In the genomic region with DNA sequence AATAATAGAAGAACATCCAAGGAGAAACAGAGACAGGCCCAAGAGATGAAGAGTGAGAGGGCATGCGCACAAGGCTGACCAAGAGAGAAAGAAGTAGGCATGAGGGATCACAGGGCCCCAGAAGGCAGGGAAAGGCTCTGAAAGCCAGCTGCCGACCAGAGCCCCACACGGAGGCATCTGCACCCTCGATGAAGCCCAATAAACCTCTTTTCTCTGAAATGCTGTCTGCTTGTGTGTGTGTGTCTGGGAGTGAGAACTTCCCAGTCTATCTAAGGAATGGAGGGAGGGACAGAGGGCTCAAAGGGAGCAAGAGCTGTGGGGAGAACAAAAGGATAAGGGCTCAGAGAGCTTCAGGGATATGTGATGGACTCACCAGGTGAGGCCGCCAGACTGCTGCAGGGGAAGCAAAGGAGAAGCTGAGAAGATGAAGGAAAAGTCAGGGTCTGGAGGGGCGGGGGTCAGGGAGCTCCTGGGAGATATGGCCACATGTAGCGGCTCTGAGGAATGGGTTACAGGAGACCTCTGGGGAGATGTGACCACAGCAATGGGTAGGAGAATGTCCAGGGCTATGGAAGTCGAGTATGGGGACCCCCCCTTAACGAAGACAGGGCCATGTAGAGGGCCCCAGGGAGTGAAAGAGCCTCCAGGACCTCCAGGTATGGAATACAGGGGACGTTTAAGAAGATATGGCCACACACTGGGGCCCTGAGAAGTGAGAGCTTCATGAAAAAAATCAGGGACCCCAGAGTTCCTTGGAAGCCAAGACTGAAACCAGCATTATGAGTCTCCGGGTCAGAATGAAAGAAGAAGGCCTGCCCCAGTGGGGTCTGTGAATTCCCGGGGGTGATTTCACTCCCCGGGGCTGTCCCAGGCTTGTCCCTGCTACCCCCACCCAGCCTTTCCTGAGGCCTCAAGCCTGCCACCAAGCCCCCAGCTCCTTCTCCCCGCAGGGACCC, we compare ENCODE assay signal across 12 cellular contexts. TPM values are rescaled to one million over a fixed set of nuclear protein-coding genes. Genes with fewer than 3 reads are reported as not detected.
A peak's percentile ranks its signal among the peaks of the same experiment; 100 is the strongest.
DNase-seq lines count a peak whose midpoint lies in the region; ATAC-seq, FAIRE-seq and TF ChIP-seq lines count a peak whose summit lies in the region.
"Had no signal": no experiment of that assay in that cellular context is flagged by ENCODE, and none has a peak within 500 bp of the region (broad histone marks: within the 10 kb centered on the region; RNA-seq: fewer than 3 reads in every experiment).

No MANE protein-coding gene starts in this region.

- peak; percentile 13; the same call in 1 of the 2 replicates for TF ChIP-seq CTCF in OCI-LY1 (IDR thresholded peaks at IDR 0.05; ENCODE audit: low read length)
- TF ChIP-seq CTCF in H1 (IDR thresholded peaks at IDR 0.05; ENCODE audit: control extremely low read depth in 1 of 3, insufficient read depth in 1 of 3, low read depth in 1 of 3, low read length in 3 of 3) = peak in 2 of 3 experiments; percentile 25 to 34; a peak in 2 of 4 replicates

- peak overlapping the region; percentile 97 for H3K27ac Mint-ChIP-seq in activated naive CD4-positive, alpha-beta T cell treated with anti-CD3 and anti-CD28 coated beads for 36 hours
- H3K27ac Mint-ChIP-seq in stimulated activated naive CD8-positive, alpha-beta T cell treated with anti-CD3 and anti-CD28 coated beads, Interleukin-15, Interleukin-2, amounts not matched to agents 100 ng/mL and 50 ng/mL, for 24 hours = peak overlapping the region; percentile 100

- no peaks in the 10 kb centered on the region for H3K27me3 Mint-ChIP-seq in activated naive CD4-positive, alpha-beta T cell treated with anti-CD3 and anti-CD28 coated beads for 36 hours (ENCODE audit: low read depth)
- no peaks in the 10 kb centered on the region for H3K27me3 Mint-ChIP-seq in stimulated activated naive CD8-positive, alpha-beta T cell treated with anti-CD3 and anti-CD28 coated beads, Interleukin-15, Interleukin-2, amounts not matched to agents 100 ng/mL and 50 ng/mL, for 24 hours

- no peak overlapping the region for H3K14ac ChIP-seq in H1 (ENCODE audit: insufficient read length)

- H3K36me3 ChIP-seq in OCI-LY1 (ENCODE audit: insufficient read depth, low read length) (no peaks in the 10 kb centered on the region), H1 (ENCODE audit: control insufficient read depth in 2 of 4, insufficient read depth in 4 of 4, low read length in 3 of 4) (no peaks in the 10 kb centered on the region)

- no peak overlapping the region for H3K23ac ChIP-seq in H1 (ENCODE audit: insufficient read length)

- H3K79me2 ChIP-seq in OCI-LY1 (ENCODE audit: insufficient read depth, low read length) = no peaks in the 10 kb centered on the region
- no peaks in the 10 kb centered on the region for H3K79me2 ChIP-seq in H1 (ENCODE audit: control insufficient read depth in 1 of 2, insufficient read depth in 2 of 2, low read length in 2 of 2)

- CTCF ChIA-PET in activated naive CD4-positive, alpha-beta T cell treated with anti-CD3 and anti-CD28 coated beads for 36 hours (lab: Charles Lee) = interaction anchor here (0.9 to 19.5 kb wide), 6 partner anchors 9 to 80 kb away, joined by 6 to 618 read pairs (median 42); partner anchors contain the start of genes ATP6V1G2, DDX39B, LST1 and LTB
- CTCF ChIA-PET in H1 (lab: Charles Lee; ENCODE audit: partially characterized antibody) = interaction anchor here (0.6 to 19.2 kb wide), 10 partner anchors 10 to 155 kb away, joined by 3 to 640 read pairs (median 4); partner anchors contain the start of genes ATP6V1G2, GPANK1, LST1 and LTB

- TF ChIP-seq EP300 in H1 (IDR thresholded peaks at IDR 0.05; ENCODE audit: borderline replicate concordance in 1 of 2, low read depth in 2 of 2, low read length in 2 of 2) = no peak

- no peaks in the 10 kb centered on the region for H3K79me1 ChIP-seq in H1 (ENCODE audit: low read depth, low read length)

- TF ChIP-seq POLR2A in H1 (IDR thresholded peaks at IDR 0.05; ENCODE audit: control extremely low read depth in 1 of 2, low read depth in 2 of 2, low read length in 2 of 2) = no peak

- H3K4me3 ChIP-seq in OCI-LY1 (ENCODE audit: low read depth, low read length, poor library complexity, severe bottlenecking) = no peak overlapping the region
- H3K4me3 ChIP-seq in H1 (ENCODE audit: extremely low read depth in 1 of 4, insufficient read depth in 2 of 4, low read depth in 3 of 4, low read length in 4 of 4) = no peak overlapping the region

- TF ChIP-seq RAD21 in H1 (IDR thresholded peaks at IDR 0.05 in 1 of 2, conservative IDR thresholded peaks at IDR 0.05 in 1 of 2; ENCODE audit: low read depth in 2 of 2, low read length in 2 of 2) = peak; percentile 17 to 40; a peak in 2 of 4 replicates

- H3K27ac ChIP-seq in OCI-LY1 (ENCODE audit: low read depth, low read length, poor library complexity, severe bottlenecking) = no peak overlapping the region
- H3K27ac ChIP-seq in H1 (ENCODE audit: low read depth, low read length) = no peak overlapping the region

- 80% methylated on average over 14 of the region's 14 CpGs; no CpG with 5 or more reads in 1 of the 2 experiments for WGBS in H1 (ENCODE audit: extremely low coverage in 1 of 2, insufficient coverage in 1 of 2, insufficient read length in 1 of 2, insufficient replicate concordance in 2 of 2, low coverage in 1 of 2, low lambda C conversion rate in 2 of 2, missing lambda C conversion rate in 1 of 2), 2 experiments

- H3K4me1 Mint-ChIP-seq in activated naive CD4-positive, alpha-beta T cell treated with anti-CD3 and anti-CD28 coated beads for 36 hours (ENCODE audit: low read depth) = peaks cover 66% of the 10 kb centered on the region
- peaks cover 97% of the 10 kb centered on the region for H3K4me1 Mint-ChIP-seq in stimulated activated naive CD8-positive, alpha-beta T cell treated with anti-CD3 and anti-CD28 coated beads, Interleukin-15, Interleukin-2, amounts not matched to agents 100 ng/mL and 50 ng/mL, for 24 hours (ENCODE audit: low read depth)

- intact Hi-C loops in activated naive CD4-positive, alpha-beta T cell treated with anti-CD3 and anti-CD28 coated beads for 36 hours (cut with micrococcal nuclease) = loop anchor here (5.0 to 10.0 kb wide), 2 partner anchors 163 to 1060 kb away; partner anchors contain the start of gene CLIC1

- no peak overlapping the region for H3K18ac ChIP-seq in H1 (ENCODE audit: extremely low read depth, low read length)

- H2AFZ ChIP-seq in OCI-LY1 (ENCODE audit: low read length) = no peak overlapping the region
- H2AFZ ChIP-seq in H1 (ENCODE audit: low read length) = no peak overlapping the region

- POLR2A ChIA-PET in H1 (lab: Charles Lee; ENCODE audit: partially characterized antibody) = interaction anchor here (0.8 to 12.2 kb wide), 14 partner anchors 9 to 285 kb away, joined by 3 to 110 read pairs (median 4); partner anchors contain the start of genes ATP6V1G2, DDX39B, GPANK1 and PRRC2A

- H2BK12ac ChIP-seq in H1 (ENCODE audit: low read depth, low read length) = 0 out of 2 replicates have a peak overlapping the region, but pooled peaks have one; percentile 27

- H3K23me2 ChIP-seq in H1 (ENCODE audit: low read depth, low read length) = no peaks in the 10 kb centered on the region; the same call in 1 of the 2 replicates

- FAIRE-seq in H1 (lab: Jason Lieb, UNC) = no peak

- no peak overlapping the region; the same call in 1 of the 2 replicates for H3K9ac ChIP-seq in OCI-LY1 (ENCODE audit: low read length)
- H3K9ac ChIP-seq in H1 (replicated peaks in 1 of 4; ENCODE audit: extremely low read depth in 1 of 4, low read depth in 3 of 4, low read length in 3 of 4) = no peak overlapping the region

- H3K4me2 ChIP-seq in OCI-LY1 (ENCODE audit: low read length) (no peak overlapping the region; the same call in 1 of the 2 replicates), H1 (ENCODE audit: insufficient read depth in 1 of 2, low read depth in 2 of 2, low read length in 2 of 2) (no peak overlapping the region)

- H4K91ac ChIP-seq in H1 (replicated peaks; ENCODE audit: insufficient read length, low read length) = no peak overlapping the region

- no peak overlapping the region for H2BK15ac ChIP-seq in H1 (ENCODE audit: low read length)

- ATAC-seq in HG03039 (IDR thresholded peaks at IDR 0.05; ENCODE audit: unreplicated experiment) = no peak

- no peak overlapping the region for H2AK5ac ChIP-seq in H1 (ENCODE audit: low read depth, low read length)

- H3K36me3 Mint-ChIP-seq in activated naive CD4-positive, alpha-beta T cell treated with anti-CD3 and anti-CD28 coated beads for 36 hours (ENCODE audit: low read depth) = peaks cover 49% of the 10 kb centered on the region
- peaks cover 54% of the 10 kb centered on the region for H3K36me3 Mint-ChIP-seq in stimulated activated naive CD8-positive, alpha-beta T cell treated with anti-CD3 and anti-CD28 coated beads, Interleukin-15, Interleukin-2, amounts not matched to agents 100 ng/mL and 50 ng/mL, for 24 hours (ENCODE audit: low read depth)

- no peak overlapping the region for H2BK120ac ChIP-seq in H1 (replicated peaks; ENCODE audit: low read depth, low read length)

- no peaks in the 10 kb centered on the region for H3K9me3 Mint-ChIP-seq in activated naive CD4-positive, alpha-beta T cell treated with anti-CD3 and anti-CD28 coated beads for 36 hours
- H3K9me3 Mint-ChIP-seq in stimulated activated naive CD8-positive, alpha-beta T cell treated with anti-CD3 and anti-CD28 coated beads, Interleukin-15, Interleukin-2, amounts not matched to agents 100 ng/mL and 50 ng/mL, for 24 hours = no peaks in the 10 kb centered on the region

- H4K5ac ChIP-seq in H1 (ENCODE audit: insufficient read length, low read depth, low read length) = no peak overlapping the region

- H3K56ac ChIP-seq in H1 (replicated peaks; ENCODE audit: insufficient read length, low read depth, low read length) = no peak overlapping the region

- H3K27me3 ChIP-seq in OCI-LY1 (ENCODE audit: insufficient read depth, low read length) = no peaks in the 10 kb centered on the region
- H3K27me3 ChIP-seq in H1 (replicated peaks in 1 of 4; ENCODE audit: control insufficient read depth in 3 of 4, extremely low read depth in 1 of 4, insufficient read depth in 3 of 4, low read length in 3 of 4) = no peaks in the 10 kb centered on the region

- peak overlapping the region; percentile 94 for H3K4me3 Mint-ChIP-seq in activated naive CD4-positive, alpha-beta T cell treated with anti-CD3 and anti-CD28 coated beads for 36 hours
- H3K4me3 Mint-ChIP-seq in stimulated activated naive CD8-positive, alpha-beta T cell treated with anti-CD3 and anti-CD28 coated beads, Interleukin-15, Interleukin-2, amounts not matched to agents 100 ng/mL and 50 ng/mL, for 24 hours = peak overlapping the region; percentile 98

- no peak overlapping the region for H3K4ac ChIP-seq in H1 (replicated peaks; ENCODE audit: insufficient read length, low read depth, low read length)

- H4K20me1 ChIP-seq in OCI-LY1 (ENCODE audit: insufficient read depth, low read length) = no peaks in the 10 kb centered on the region
- no peaks in the 10 kb centered on the region for H4K20me1 ChIP-seq in H1 (replicated peaks in 1 of 2; ENCODE audit: control insufficient read depth in 1 of 2, insufficient read depth in 2 of 2, low read length in 2 of 2)

- peak; percentile 46 for DNase-seq in activated naive CD4-positive, alpha-beta T cell treated with anti-CD3 and anti-CD28 coated beads for 36 hours
- no peak for DNase-seq in activated naive CD4-positive, alpha-beta T cell treated with anti-CD3 and anti-CD28 coated beads, Interleukin-2, amount 50 U/mL, for 16 hours
- DNase-seq in H1 (ENCODE audit: low read depth in 1 of 2, low spot score in 2 of 2) (no peak), NCI-H2107 (lab: John Stamatoyannopoulos, UW) (no peak), GDM1 (lab: John Stamatoyannopoulos, UW) (no peak)
- DNase-seq: AML-193; effector CD8-positive, alpha-beta T cell; NCI-H2081 had no signal

- H2BK5ac ChIP-seq in H1 (ENCODE audit: low read depth, low read length) = no peak overlapping the region

- H3K9me2 ChIP-seq in OCI-LY1 (ENCODE audit: low read depth, low read length) = no peaks in the 10 kb centered on the region

- H4K8ac ChIP-seq in H1 (ENCODE audit: extremely low read depth, insufficient read depth, low read length) = 0 out of 2 replicates have a peak overlapping the region, but pooled peaks have one; percentile 7

- no peaks in the 10 kb centered on the region for H3F3A ChIP-seq in OCI-LY1 (ENCODE audit: insufficient read depth, low read length)

- H3K4me1 ChIP-seq in OCI-LY1 (ENCODE audit: insufficient read depth, low read length, severe bottlenecking) = peaks cover 63% of the 10 kb centered on the region
- H3K4me1 ChIP-seq in H1 (replicated peaks in 1 of 4; ENCODE audit: control insufficient read depth in 3 of 4, insufficient read depth in 4 of 4, low read length in 3 of 4) = no peaks in the 10 kb centered on the region; a peak in 1 of 7 replicates

- H2BK20ac ChIP-seq in H1 (ENCODE audit: low read length) = peak overlapping the region; percentile 86; the same call in 1 of the 2 replicates

- H3K9me3 ChIP-seq in OCI-LY1 (ENCODE audit: low read length) (no peaks in the 10 kb centered on the region), H1 (ENCODE audit: insufficient read depth in 2 of 2, low read depth in 1 of 2, low read length in 1 of 2) (no peaks in the 10 kb centered on the region)

RNA-seq across cellular contexts. Expression of gene TNF, which starts 1.0 kb away (rescaled TPM):
- total RNA-seq in activated naive CD4-positive, alpha-beta T cell treated with anti-CD3 and anti-CD28 coated beads for 36 hours = 10 to 100 TPM; 31.6 to 33.2 TPM
- total RNA-seq in H1 (2021; fragmentation: NEBNext Ultra II Directional; extraction: Animal tissue kit (Norgen Biotek cat#: 25700)) = not detected in 2 replicates
- polyA plus RNA-seq in H1 (2011; rRNA removed) = not detected in 2 replicates
- polyA plus RNA-seq in H1 (2011; cell fraction: cytosol; rRNA removed) = not detected
- polyA plus RNA-seq in H1 (2011; cell fraction: nucleus; rRNA removed) = not detected
- polyA plus RNA-seq in H1 (2012, experiment 1 of 2) = not detected in 4 replicates
- polyA plus RNA-seq in H1 (2012, experiment 2 of 2) = not detected
- 0.02 TPM for polyA plus RNA-seq in H1 (2013, experiment 1 of 2)
- not detected for polyA plus RNA-seq in H1 (2013, experiment 2 of 2)
- not detected in 2 replicates for polyA minus RNA-seq in H1 (2011; rRNA and poly(A)+ RNA removed)
- not detected for polyA minus RNA-seq in H1 (2011; cell fraction: cytosol; rRNA and poly(A)+ RNA removed)
- polyA minus RNA-seq in H1 (2011; cell fraction: nucleus; rRNA and poly(A)+ RNA removed) = not detected

RNA-seq across cellular contexts. Expression of gene LTA, which starts 2.3 kb away (rescaled TPM):
- total RNA-seq in activated naive CD4-positive, alpha-beta T cell treated with anti-CD3 and anti-CD28 coated beads for 36 hours = 100 to 1,000 TPM; 165 to 173 TPM
- not detected in 2 replicates for total RNA-seq in H1 (2021; fragmentation: NEBNext Ultra II Directional; extraction: Animal tissue kit (Norgen Biotek cat#: 25700))
- not detected in 2 replicates for polyA plus RNA-seq in H1 (2011; rRNA removed)
- polyA plus RNA-seq in H1 (2011; cell fraction: cytosol; rRNA removed) = 0.05 TPM
- polyA plus RNA-seq in H1 (2011; cell fraction: nucleus; rRNA removed) = 0.21 TPM
- polyA plus RNA-seq in H1 (2012, experiment 1 of 2) = not detected in 4 replicates
- not detected for polyA plus RNA-seq in H1 (2012, experiment 2 of 2)
- polyA plus RNA-seq in H1 (2013, experiment 1 of 2) = 0.08 TPM
- polyA plus RNA-seq in H1 (2013, experiment 2 of 2) = not detected
- polyA minus RNA-seq in H1 (2011; rRNA and poly(A)+ RNA removed) = not detected in 2 replicates
- polyA minus RNA-seq in H1 (2011; cell fraction: cytosol; rRNA and poly(A)+ RNA removed) = not detected
- polyA minus RNA-seq in H1 (2011; cell fraction: nucleus; rRNA and poly(A)+ RNA removed) = not detected
- total RNA-seq: omental fat pad had no signal

RNA-seq across cellular contexts. Expression of gene LTB, which starts 7.8 kb away (rescaled TPM):
- 10 to 100 TPM; 50.5 to 52.3 TPM for total RNA-seq in activated naive CD4-positive, alpha-beta T cell treated with anti-CD3 and anti-CD28 coated beads for 36 hours
- 0.43 TPM in 1 of 2 replicates, not detected in the other for total RNA-seq in H1 (2021; fragmentation: NEBNext Ultra II Directional; extraction: Animal tissue kit (Norgen Biotek cat#: 25700))
- 0.47 and 0.77 TPM in 2 replicates for polyA plus RNA-seq in H1 (2011; rRNA removed)
- polyA plus RNA-seq in H1 (2011; cell fraction: cytosol; rRNA removed) = 0.39 TPM
- polyA plus RNA-seq in H1 (2011; cell fraction: nucleus; rRNA removed) = 0.19 TPM
- 0.17 to 0.89 TPM (median 0.46 TPM) in 3 of 4 replicates, not detected in the other for polyA plus RNA-seq in H1 (2012, experiment 1 of 2)
- not detected for polyA plus RNA-seq in H1 (2012, experiment 2 of 2)
- 0.28 TPM for polyA plus RNA-seq in H1 (2013, experiment 1 of 2)
- polyA plus RNA-seq in H1 (2013, experiment 2 of 2) = 0.20 TPM
- not detected in 2 replicates for polyA minus RNA-seq in H1 (2011; rRNA and poly(A)+ RNA removed)
- polyA minus RNA-seq in H1 (2011; cell fraction: cytosol; rRNA and poly(A)+ RNA removed) = not detected
- not detected for polyA minus RNA-seq in H1 (2011; cell fraction: nucleus; rRNA and poly(A)+ RNA removed)

RNA-seq across cellular contexts. Expression of gene LST1, which starts 11.7 kb away (rescaled TPM):
- 10 to 100 TPM; 11.5 to 12.5 TPM for total RNA-seq in activated naive CD4-positive, alpha-beta T cell treated with anti-CD3 and anti-CD28 coated beads for 36 hours
- total RNA-seq in H1 (2021; fragmentation: NEBNext Ultra II Directional; extraction: Animal tissue kit (Norgen Biotek cat#: 25700)) = not detected in 2 replicates
- 0.25 TPM in 1 of 2 replicates, not detected in the other for polyA plus RNA-seq in H1 (2011; rRNA removed)
- polyA plus RNA-seq in H1 (2011; cell fraction: cytosol; rRNA removed) = 0.40 TPM
- polyA plus RNA-seq in H1 (2011; cell fraction: nucleus; rRNA removed) = 0.24 TPM
- 0.20 to 0.48 TPM (median 0.37 TPM) in 3 of 4 replicates, not detected in the other for polyA plus RNA-seq in H1 (2012, experiment 1 of 2)
- not detected for polyA plus RNA-seq in H1 (2012, experiment 2 of 2)
- 0.26 TPM for polyA plus RNA-seq in H1 (2013, experiment 1 of 2)
- 0.20 TPM for polyA plus RNA-seq in H1 (2013, experiment 2 of 2)
- polyA minus RNA-seq in H1 (2011; rRNA and poly(A)+ RNA removed) = 0.83 TPM in 1 of 2 replicates, not detected in the other
- not detected for polyA minus RNA-seq in H1 (2011; cell fraction: cytosol; rRNA and poly(A)+ RNA removed)
- not detected for polyA minus RNA-seq in H1 (2011; cell fraction: nucleus; rRNA and poly(A)+ RNA removed)

RNA-seq across cellular contexts. Expression of gene NCR3, which starts 18.4 kb away (rescaled TPM):
- total RNA-seq in activated naive CD4-positive, alpha-beta T cell treated with anti-CD3 and anti-CD28 coated beads for 36 hours = 1 to 10 TPM; 2.8 TPM
- total RNA-seq in H1 (2021; fragmentation: NEBNext Ultra II Directional; extraction: Animal tissue kit (Norgen Biotek cat#: 25700)) = not detected in 2 replicates
- polyA plus RNA-seq in H1 (2011; rRNA removed) = 0.67 and 0.72 TPM in 2 replicates
- 0.61 TPM for polyA plus RNA-seq in H1 (2011; cell fraction: cytosol; rRNA removed)
- polyA plus RNA-seq in H1 (2011; cell fraction: nucleus; rRNA removed) = 1.2 TPM
- polyA plus RNA-seq in H1 (2012, experiment 1 of 2) = 0.38 TPM in 1 of 4 replicates, not detected in the others
- not detected for polyA plus RNA-seq in H1 (2012, experiment 2 of 2)
- 0.14 TPM for polyA plus RNA-seq in H1 (2013, experiment 1 of 2)
- 0.07 TPM for polyA plus RNA-seq in H1 (2013, experiment 2 of 2)
- 0.82 TPM in 1 of 2 replicates, not detected in the other for polyA minus RNA-seq in H1 (2011; rRNA and poly(A)+ RNA removed)
- polyA minus RNA-seq in H1 (2011; cell fraction: cytosol; rRNA and poly(A)+ RNA removed) = not detected
- not detected for polyA minus RNA-seq in H1 (2011; cell fraction: nucleus; rRNA and poly(A)+ RNA removed)
- total RNA-seq: omental fat pad had no signal

Comparison
In these comparisons a context has a peak if more than half of its experiments do, and no peak if none do; other contexts are left out.
1. RNA of gene TNF, which starts 1.0 kb away (total RNA-seq): 31.6 to 33.2 TPM in activated naive CD4-positive, alpha-beta T cell treated with anti-CD3 and anti-CD28 coated beads for 36 hours; not detected in H1; every median in the first group is over 10 times any median in the second.
2. RNA of gene LTA, which starts 2.3 kb away (total RNA-seq): 165 to 173 TPM in activated naive CD4-positive, alpha-beta T cell treated with anti-CD3 and anti-CD28 coated beads for 36 hours; not detected in H1; every median in the first group is over 100 times any median in the second.
3. RNA of gene LTB, which starts 7.8 kb away (total RNA-seq): 50.5 to 52.3 TPM in activated naive CD4-positive, alpha-beta T cell treated with anti-CD3 and anti-CD28 coated beads for 36 hours; 0.43 TPM in H1; every median in the first group is over 10 times any median in the second.